ENCODE assay signal across 2 cellular contexts in the genomic region with DNA sequence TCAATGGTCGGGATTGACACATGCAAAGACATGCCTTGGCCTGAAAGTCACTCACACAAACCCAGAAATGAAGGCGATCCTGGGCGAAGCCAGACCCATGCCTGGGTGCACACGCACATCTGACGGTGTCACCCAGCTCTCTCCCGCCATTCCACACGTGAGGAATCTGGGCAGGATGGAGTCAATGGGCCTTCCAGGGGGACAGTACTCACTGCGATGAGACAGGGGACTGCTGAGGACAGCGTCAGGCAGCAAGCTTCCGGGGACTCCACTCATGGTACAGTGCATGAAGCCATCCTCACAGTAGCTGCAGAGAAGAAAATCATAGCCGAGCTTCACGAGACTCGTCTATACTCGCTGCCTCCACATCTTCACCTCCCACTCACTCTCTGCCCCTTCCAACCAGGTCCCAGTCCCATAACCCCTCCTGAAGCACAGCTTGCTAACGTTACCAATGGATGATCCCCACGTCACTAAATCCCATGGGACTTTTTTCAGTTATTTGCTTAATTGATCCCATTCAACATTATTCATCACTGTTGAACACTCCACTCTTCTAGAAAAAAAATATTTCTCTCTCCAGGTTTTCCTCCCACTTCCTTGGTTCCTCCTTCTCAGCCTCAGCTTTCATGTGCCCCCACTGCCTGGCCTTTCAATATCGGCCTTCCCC.
TF ChIP-seq lines count a peak whose summit lies in the region.

No MANE protein-coding gene starts in this region.

TF ChIP-seq in IMR-90, 13 proteins besides CTCF, POLR2A, EP300 and RAD21:
- TF ChIP-seq MAZ (IDR thresholded peaks at IDR 0.05; ENCODE audit: borderline replicate concordance, low read depth, low read length): no peak
TF ChIP-seq in IMR-90: peak in this region for 0.

TF ChIP-seq in H1, 55 proteins besides CTCF, POLR2A, EP300 and RAD21:
- TF ChIP-seq POU5F1 (IDR thresholded peaks at IDR 0.05; ENCODE audit: low read depth, low read length): no peak
- TF ChIP-seq CREB1 (IDR thresholded peaks at IDR 0.05): no peak
- TF ChIP-seq, protein P1, sequence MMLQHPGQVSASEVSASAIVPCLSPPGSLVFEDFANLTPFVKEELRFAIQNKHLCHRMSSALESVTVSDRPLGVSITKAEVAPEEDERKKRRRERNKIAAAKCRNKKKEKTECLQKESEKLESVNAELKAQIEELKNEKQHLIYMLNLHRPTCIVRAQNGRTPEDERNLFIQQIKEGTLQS (IDR thresholded peaks at IDR 0.05; ENCODE audit: insufficient read depth, low read depth, low read length): no peak
- no peak for TF ChIP-seq MAFK (IDR thresholded peaks at IDR 0.05; ENCODE audit: low read depth, low read length)
- TF ChIP-seq, protein P2, sequence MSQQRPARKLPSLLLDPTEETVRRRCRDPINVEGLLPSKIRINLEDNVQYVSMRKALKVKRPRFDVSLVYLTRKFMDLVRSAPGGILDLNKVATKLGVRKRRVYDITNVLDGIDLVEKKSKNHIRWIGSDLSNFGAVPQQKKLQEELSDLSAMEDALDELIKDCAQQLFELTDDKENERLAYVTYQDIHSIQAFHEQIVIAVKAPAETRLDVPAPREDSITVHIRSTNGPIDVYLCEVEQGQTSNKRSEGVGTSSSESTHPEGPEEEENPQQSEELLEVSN (IDR thresholded peaks at IDR 0.05): no peak
- no peak for TF ChIP-seq NANOG (IDR thresholded peaks at IDR 0.05; ENCODE audit: insufficient read depth, low read depth, low read length, poor library complexity, severe bottlenecking)
- TF ChIP-seq TAF1 (IDR thresholded peaks at IDR 0.05; ENCODE audit: low read depth, low read length): no peak
- TF ChIP-seq, protein P3, sequence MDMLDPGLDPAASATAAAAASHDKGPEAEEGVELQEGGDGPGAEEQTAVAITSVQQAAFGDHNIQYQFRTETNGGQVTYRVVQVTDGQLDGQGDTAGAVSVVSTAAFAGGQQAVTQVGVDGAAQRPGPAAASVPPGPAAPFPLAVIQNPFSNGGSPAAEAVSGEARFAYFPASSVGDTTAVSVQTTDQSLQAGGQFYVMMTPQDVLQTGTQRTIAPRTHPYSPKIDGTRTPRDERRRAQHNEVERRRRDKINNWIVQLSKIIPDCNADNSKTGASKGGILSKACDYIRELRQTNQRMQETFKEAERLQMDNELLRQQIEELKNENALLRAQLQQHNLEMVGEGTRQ (IDR thresholded peaks at IDR 0.05; ENCODE audit: low read length): no peak
- TF ChIP-seq SIRT6 (IDR thresholded peaks at IDR 0.05; ENCODE audit: low read length): no peak
- no peak for TF ChIP-seq BCL11A (IDR thresholded peaks at IDR 0.05; ENCODE audit: low read depth in 2 of 2, low read length in 2 of 2)
- TF ChIP-seq YY1 (IDR thresholded peaks at IDR 0.05; ENCODE audit: low read depth, low read length): no peak
- TF ChIP-seq SUZ12 (IDR thresholded peaks at IDR 0.05; ENCODE audit: low read length): no peak
- no peak for TF ChIP-seq SIX5 (IDR thresholded peaks at IDR 0.05; ENCODE audit: low read depth, low read length)
- no peak for TF ChIP-seq KDM1A (IDR thresholded peaks at IDR 0.05; ENCODE audit: borderline replicate concordance, low read length)
- TF ChIP-seq JUND (IDR thresholded peaks at IDR 0.05; ENCODE audit: low read length): no peak
